In the genomic region with DNA sequence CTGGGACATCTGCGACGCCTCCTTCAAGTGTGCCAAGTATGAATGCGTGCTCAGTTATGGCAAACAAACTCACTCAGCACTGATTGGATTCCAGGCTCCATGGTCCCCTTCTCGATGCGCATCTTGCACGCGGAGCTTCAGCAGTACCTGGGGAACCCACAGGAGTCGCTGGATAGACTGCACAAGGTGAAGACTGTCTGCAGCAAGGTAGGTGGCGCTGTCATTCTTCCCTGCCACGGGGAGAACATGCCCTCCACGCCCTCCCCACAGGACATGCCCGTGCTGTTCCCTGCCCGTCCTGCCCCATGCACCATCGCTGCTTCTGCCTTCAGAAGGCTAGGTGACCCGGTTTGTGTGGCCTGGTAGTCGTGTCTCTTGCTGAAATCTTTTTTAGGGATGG, we compare ENCODE assay signal across 27 cellular contexts.
A peak's percentile ranks its signal among the peaks of the same experiment; 100 is the strongest.
DNase-seq lines count a peak whose midpoint lies in the region; ATAC-seq and TF ChIP-seq lines count a peak whose summit lies in the region.
"Had no signal": no experiment of that assay in that cellular context is flagged by ENCODE, and none has a peak within 500 bp of the region (broad histone marks: within the 10 kb centered on the region; RNA-seq: fewer than 3 reads in every experiment).

No MANE protein-coding gene starts in this region.

- no peak overlapping the region for H3K27ac Mint-ChIP-seq in GM23338
- H3K27ac Mint-ChIP-seq: activated CD8-positive, alpha-beta T cell treated with anti-CD3 and anti-CD28 coated beads for 36 hours; activated naive CD8-positive, alpha-beta T cell treated with anti-CD3 and anti-CD28 coated beads, Interleukin-2, amount 50 U/mL, for 24 hours; activated T-cell treated with anti-CD3 and anti-CD28 coated beads, Interleukin-2, amount 50 U/mL, for 24 hours; CD14-positive monocyte; nephron had no signal

- H3K4me2 ChIP-seq in GM23338 (no peak overlapping the region), Karpas-422 (ENCODE audit: low read depth, low read length, poor library complexity, severe bottlenecking) (no peak overlapping the region)

- POLR2A ChIA-PET in RWPE1 (lab: Yijun Ruan, JAX; ENCODE audit: low non-redundant PET): no interaction called here

- peak; percentile 49 to 72 for TF ChIP-seq CTCF in GM23338 (conservative IDR thresholded peaks at IDR 0.05; ENCODE audit: low read depth in 2 of 2)
- TF ChIP-seq CTCF in RWPE1 (conservative IDR thresholded peaks at IDR 0.05; ENCODE audit: low read depth): no peak

- H3K27ac ChIP-seq in GM23338 (ENCODE audit: low read depth) (no peak overlapping the region), RWPE1 (peak overlapping the region; percentile 27), Karpas-422 (ENCODE audit: low read length) (no peak overlapping the region)
- H3K27ac ChIP-seq: pancreas, sigmoid colon, thoracic aorta had no signal

- no peaks in the 10 kb centered on the region for H3K4me1 ChIP-seq in GM23338 (ENCODE audit: insufficient read depth)
- H3K4me1 ChIP-seq in Karpas-422 (ENCODE audit: low read length): no peaks in the 10 kb centered on the region
- H3K4me1 ChIP-seq: sigmoid colon had no signal

- no peaks in the 10 kb centered on the region for H3K27me3 Mint-ChIP-seq in GM23338 (ENCODE audit: insufficient read depth, low read depth, poor library complexity)
- H3K27me3 Mint-ChIP-seq: activated CD8-positive, alpha-beta T cell treated with anti-CD3 and anti-CD28 coated beads for 36 hours; activated naive CD8-positive, alpha-beta T cell treated with anti-CD3 and anti-CD28 coated beads, Interleukin-2, amount 50 U/mL, for 24 hours; activated T-cell treated with anti-CD3 and anti-CD28 coated beads, Interleukin-2, amount 50 U/mL, for 24 hours had no signal

- H3K9me3 Mint-ChIP-seq in GM23338: no peaks in the 10 kb centered on the region
- H3K9me3 Mint-ChIP-seq: activated CD8-positive, alpha-beta T cell treated with anti-CD3 and anti-CD28 coated beads for 36 hours; activated naive CD8-positive, alpha-beta T cell treated with anti-CD3 and anti-CD28 coated beads, Interleukin-2, amount 50 U/mL, for 24 hours; activated T-cell treated with anti-CD3 and anti-CD28 coated beads, Interleukin-2, amount 50 U/mL, for 24 hours had no signal

- H4K20me1 ChIP-seq in GM23338 (replicated peaks; ENCODE audit: insufficient read depth): peaks cover 3% of the 10 kb centered on the region
- no peaks in the 10 kb centered on the region for H4K20me1 ChIP-seq in Karpas-422 (ENCODE audit: insufficient read depth, low read depth, low read length)

- no peaks in the 10 kb centered on the region for H3F3A ChIP-seq in GM23338 (replicated peaks; ENCODE audit: low read depth)

- no peak overlapping the region for H3K9ac ChIP-seq in Karpas-422 (ENCODE audit: low read length)

- DNase-seq in 8988T: peak; percentile 45
- peak; percentile 60 for DNase-seq in GM23338 (ENCODE audit: low spot score)
- no peak for DNase-seq in RWPE1 (ENCODE audit: low spot score)
- DNase-seq in OCI-M1 (lab: John Stamatoyannopoulos, UW): no peak
- DNase-seq in Karpas-422: no peak
- DNase-seq in RKO (ENCODE audit: low spot score): no peak
- DNase-seq: activated CD8-positive, alpha-beta T cell treated with anti-CD3 and anti-CD28 coated beads for 36 hours; activated gamma-delta T cell treated with Interleukin-2 at 50 U/mL for 16 hours; activated naive CD8-positive, alpha-beta T cell treated with anti-CD3 and anti-CD28 coated beads, Interleukin-2, amount 50 U/mL, for 24 hours; activated T-cell treated with anti-CD3 and anti-CD28 coated beads, Interleukin-2, amount 50 U/mL, for 24 hours; foreskin fibroblast; left ventricle myocardium superior; MG63; NCI-H1436 treated with DMSO at 0.1 percent for 48 hours; NCI-H524; pancreas; SHP77; sigmoid colon; stimulated activated naive CD8-positive, alpha-beta T cell treated with anti-CD3 and anti-CD28 coated beads, Interleukin-15, Interleukin-2, amounts not matched to agents 100 U/mL and 50 U/mL, for 24 hours; SW 1271; T1000 had no signal

- peaks cover 32% of the 10 kb centered on the region for H3K36me3 Mint-ChIP-seq in GM23338 (ENCODE audit: low read depth)

- ATAC-seq in GM23338: peak; percentile 90
- ATAC-seq in esophagus mucosa: peak; percentile 62
- ATAC-seq in GM19023 (IDR thresholded peaks at IDR 0.05; ENCODE audit: unreplicated experiment): no peak
- ATAC-seq: activated CD4-positive, CD25-positive, alpha-beta regulatory T cell treated with anti-CD3 and anti-CD28 coated beads, Interleukin-2, amount 50 U/mL, for 24 hours; activated CD8-positive, alpha-beta T cell treated with anti-CD3 and anti-CD28 coated beads for 36 hours; activated naive CD8-positive, alpha-beta T cell treated with anti-CD3 and anti-CD28 coated beads, Interleukin-2, amount 50 U/mL, for 24 hours; left ventricle myocardium superior; pancreas; stimulated activated naive CD8-positive, alpha-beta T cell treated with anti-CD3 and anti-CD28 coated beads, Interleukin-15, Interleukin-2, amounts not matched to agents 100 U/mL and 50 U/mL, for 24 hours had no signal

- CTCF ChIA-PET in RWPE1 (lab: Yijun Ruan, JAX): no interaction called here

- H3K9me3 ChIP-seq in Karpas-422 (ENCODE audit: low read length): no peaks in the 10 kb centered on the region
- H3K9me3 ChIP-seq: MG63, pancreas, sigmoid colon, thoracic aorta had no signal

- H3K4me3 ChIP-seq in GM23338 (no peak overlapping the region), Karpas-422 (ENCODE audit: low read length) (no peak overlapping the region)
- H3K4me3 ChIP-seq: MG63, pancreas, sigmoid colon, thoracic aorta had no signal

- no peak overlapping the region for H3K4me3 Mint-ChIP-seq in GM23338
- H3K4me3 Mint-ChIP-seq: activated CD8-positive, alpha-beta T cell treated with anti-CD3 and anti-CD28 coated beads for 36 hours; activated naive CD8-positive, alpha-beta T cell treated with anti-CD3 and anti-CD28 coated beads, Interleukin-2, amount 50 U/mL, for 24 hours; activated T-cell treated with anti-CD3 and anti-CD28 coated beads, Interleukin-2, amount 50 U/mL, for 24 hours; CD14-positive monocyte; nephron had no signal

- H3K79me2 ChIP-seq in GM23338 (replicated peaks; ENCODE audit: insufficient read depth) (no peaks in the 10 kb centered on the region), Karpas-422 (ENCODE audit: low read length) (peaks cover 29% of the 10 kb centered on the region)

- H3K36me3 ChIP-seq in GM23338 (ENCODE audit: insufficient read depth) (no peaks in the 10 kb centered on the region), Karpas-422 (ENCODE audit: insufficient read depth, low read length) (peaks cover 21% of the 10 kb centered on the region)

- no peak overlapping the region for H2AFZ ChIP-seq in GM23338
- H2AFZ ChIP-seq in Karpas-422 (ENCODE audit: low read length): no peak overlapping the region

- no peaks in the 10 kb centered on the region for H3K9me2 ChIP-seq in GM23338 (ENCODE audit: insufficient read depth)
- no peaks in the 10 kb centered on the region for H3K9me2 ChIP-seq in Karpas-422 (replicated peaks; ENCODE audit: insufficient read depth, low read length)

- H3K27me3 ChIP-seq in GM23338 (ENCODE audit: insufficient read depth): no peaks in the 10 kb centered on the region
- H3K27me3 ChIP-seq in Karpas-422 (ENCODE audit: low read length): no peaks in the 10 kb centered on the region
- H3K27me3 ChIP-seq: MG63, pancreas, sigmoid colon had no signal

- peaks cover 2% of the 10 kb centered on the region; the same call in 1 of the 3 replicates for H3K4me1 Mint-ChIP-seq in GM23338

TF ChIP-seq in GM23338, 12 proteins besides CTCF, POLR2A, EP300 and RAD21:
- TF ChIP-seq, protein P1, sequence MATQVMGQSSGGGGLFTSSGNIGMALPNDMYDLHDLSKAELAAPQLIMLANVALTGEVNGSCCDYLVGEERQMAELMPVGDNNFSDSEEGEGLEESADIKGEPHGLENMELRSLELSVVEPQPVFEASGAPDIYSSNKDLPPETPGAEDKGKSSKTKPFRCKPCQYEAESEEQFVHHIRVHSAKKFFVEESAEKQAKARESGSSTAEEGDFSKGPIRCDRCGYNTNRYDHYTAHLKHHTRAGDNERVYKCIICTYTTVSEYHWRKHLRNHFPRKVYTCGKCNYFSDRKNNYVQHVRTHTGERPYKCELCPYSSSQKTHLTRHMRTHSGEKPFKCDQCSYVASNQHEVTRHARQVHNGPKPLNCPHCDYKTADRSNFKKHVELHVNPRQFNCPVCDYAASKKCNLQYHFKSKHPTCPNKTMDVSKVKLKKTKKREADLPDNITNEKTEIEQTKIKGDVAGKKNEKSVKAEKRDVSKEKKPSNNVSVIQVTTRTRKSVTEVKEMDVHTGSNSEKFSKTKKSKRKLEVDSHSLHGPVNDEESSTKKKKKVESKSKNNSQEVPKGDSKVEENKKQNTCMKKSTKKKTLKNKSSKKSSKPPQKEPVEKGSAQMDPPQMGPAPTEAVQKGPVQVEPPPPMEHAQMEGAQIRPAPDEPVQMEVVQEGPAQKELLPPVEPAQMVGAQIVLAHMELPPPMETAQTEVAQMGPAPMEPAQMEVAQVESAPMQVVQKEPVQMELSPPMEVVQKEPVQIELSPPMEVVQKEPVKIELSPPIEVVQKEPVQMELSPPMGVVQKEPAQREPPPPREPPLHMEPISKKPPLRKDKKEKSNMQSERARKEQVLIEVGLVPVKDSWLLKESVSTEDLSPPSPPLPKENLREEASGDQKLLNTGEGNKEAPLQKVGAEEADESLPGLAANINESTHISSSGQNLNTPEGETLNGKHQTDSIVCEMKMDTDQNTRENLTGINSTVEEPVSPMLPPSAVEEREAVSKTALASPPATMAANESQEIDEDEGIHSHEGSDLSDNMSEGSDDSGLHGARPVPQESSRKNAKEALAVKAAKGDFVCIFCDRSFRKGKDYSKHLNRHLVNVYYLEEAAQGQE (IDR thresholded peaks at IDR 0.05; ENCODE audit: unreplicated experiment): no peak
- TF ChIP-seq EZH2phosphoT487 (IDR thresholded peaks at IDR 0.05; ENCODE audit: unreplicated experiment) (no peak), NANOG (IDR thresholded peaks at IDR 0.05; ENCODE audit: borderline replicate concordance) (no peak), STAT1 (IDR thresholded peaks at IDR 0.05; ENCODE audit: unreplicated experiment) (no peak), EZH2 (IDR thresholded peaks at IDR 0.05; ENCODE audit: low read depth, unreplicated experiment) (no peak), ZNF114 (CRISPR knock-in tag; IDR thresholded peaks at IDR 0.05) (no peak), POLR2AphosphoS5 (IDR thresholded peaks at IDR 0.05; ENCODE audit: low read depth) (no peak)

Comparison
In these comparisons a context has a peak if more than half of its experiments do, and no peak if none do; other contexts are left out.
1. DNase-seq: peak in 8988T (single experiment) and GM23338 (single experiment); none in RWPE1 (single experiment), OCI-M1 (single experiment), Karpas-422 (single experiment) and RKO (single experiment).